Comparison of ENCODE assay signal across 24 cellular contexts in the genomic region with DNA sequence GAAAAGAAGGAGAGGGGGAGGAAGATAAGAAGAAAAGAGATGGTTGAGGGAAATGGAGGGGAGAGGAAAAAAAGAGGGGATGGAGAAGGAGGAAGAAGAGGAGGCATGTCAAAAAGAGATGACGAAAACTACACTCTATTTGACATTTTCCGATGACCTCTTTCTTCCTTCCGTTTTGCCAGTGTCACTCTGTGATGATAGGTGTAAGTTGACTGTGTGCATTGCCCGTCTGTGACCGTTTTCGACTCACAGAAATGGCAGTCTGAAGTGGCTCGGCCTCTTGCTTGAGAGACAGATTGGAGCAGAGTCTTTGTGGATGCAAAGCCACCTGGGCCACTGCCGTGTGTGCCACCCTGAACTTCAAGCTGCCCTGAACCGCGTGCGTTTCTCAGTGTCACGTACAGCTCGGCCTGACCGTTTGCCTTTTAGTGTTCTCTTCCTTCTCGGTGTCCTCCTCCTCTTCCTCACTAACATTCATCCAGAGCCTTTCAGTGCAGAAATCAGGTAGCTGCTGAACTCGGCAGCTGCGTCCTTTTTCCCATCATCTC. TPM values are rescaled to one million over a fixed set of nuclear protein-coding genes. Genes with fewer than 3 reads are reported as not detected.
DNase-seq lines count a peak whose midpoint lies in the region; ATAC-seq and TF ChIP-seq lines count a peak whose summit lies in the region.
"Had no signal": no experiment of that assay in that cellular context is flagged by ENCODE, and none has a peak within 500 bp of the region (broad histone marks: within the 10 kb centered on the region; RNA-seq: fewer than 3 reads in every experiment).

No MANE protein-coding gene starts in this region.

- H3K4me3 ChIP-seq in gastroesophageal sphincter = no peak overlapping the region
- H3K4me3 ChIP-seq: gastrocnemius medialis, lower lobe of right lung, stomach, tibial artery had no signal

- TF ChIP-seq EP300 in gastroesophageal sphincter (IDR thresholded peaks at IDR 0.05) = no peak

- H3K36me3 Mint-ChIP-seq in T-helper 2 cell treated with Interferon-gamma antibody and Interleukin-4, amounts not matched to agents 5 μg/mL and 100 μg/mL, for 36 hours (ENCODE audit: low read depth) = peaks cover 33% of the 10 kb centered on the region
- H3K36me3 Mint-ChIP-seq in CD4-positive, alpha-beta T cell (ENCODE audit: low read depth) = peaks cover 73% of the 10 kb centered on the region
- H3K36me3 Mint-ChIP-seq in activated T-helper 1 cell treated with anti-CD3 and anti-CD28 coated beads, Interleukin-12 subunit alpha, Interleukin-12 subunit beta, Interleukin-2, Interleukin-4 antibody, amounts not matched to agents 30 ng/mL and 10 ng/mL and 1 ng/mL, durations not matched to agents 14 hours and 24 hours and 36 hours (ENCODE audit: low read depth) = peaks cover 50% of the 10 kb centered on the region

- no peak for DNase-seq in T-helper 2 cell treated with Interferon-gamma antibody and Interleukin-4, amounts not matched to agents 5 μg/mL and 100 μg/mL, for 36 hours (ENCODE audit: low spot score)
- no peak for DNase-seq in T-helper 2 cell
- DNase-seq in CD4-positive, alpha-beta T cell = no peak
- no peak for DNase-seq in activated T-helper 1 cell treated with anti-CD3 and anti-CD28 coated beads, Interleukin-12 subunit alpha, Interleukin-12 subunit beta, Interleukin-2, Interleukin-4 antibody, amounts not matched to agents 30 ng/mL and 10 ng/mL and 1 ng/mL, durations not matched to agents 14 hours and 24 hours and 36 hours (ENCODE audit: low spot score)
- no peak for DNase-seq in epidermal melanocyte (ENCODE audit: insufficient read length, low spot score)
- DNase-seq in HPDE6-E6E7 (ENCODE audit: extremely low spot score) = no peak
- DNase-seq in H4 (ENCODE audit: low spot score) = no peak
- DNase-seq: 8988T; activated CD4-positive, CD25-positive, alpha-beta regulatory T cell treated with anti-CD3 and anti-CD28 coated beads, Interleukin-2, amount 50 U/mL, for 72 hours; DMS53; gastrocnemius medialis; GDM1; lower lobe of right lung; NCI-H1105 treated with DMSO at 0.1 percent for 48 hours; NCI-H2029 treated with DMSO at 0.1 percent for 48 hours; NCI-H345; NCI-H774; Right ventricle myocardium superior; stomach; tibial artery had no signal

- H3K36me3 ChIP-seq in gastroesophageal sphincter = no peaks in the 10 kb centered on the region
- H3K36me3 ChIP-seq: gastrocnemius medialis, tibial artery had no signal

- peak overlapping the region; percentile 19 for H3K27ac Mint-ChIP-seq in T-helper 2 cell treated with Interferon-gamma antibody and Interleukin-4, amounts not matched to agents 5 μg/mL and 100 μg/mL, for 36 hours
- peak overlapping the region; percentile 6 for H3K27ac Mint-ChIP-seq in CD4-positive, alpha-beta T cell
- H3K27ac Mint-ChIP-seq in activated T-helper 1 cell treated with anti-CD3 and anti-CD28 coated beads, Interleukin-12 subunit alpha, Interleukin-12 subunit beta, Interleukin-2, Interleukin-4 antibody, amounts not matched to agents 30 ng/mL and 10 ng/mL and 1 ng/mL, durations not matched to agents 14 hours and 24 hours and 36 hours = peak overlapping the region; percentile 20

- WGBS in gastroesophageal sphincter (ENCODE audit: low coverage in 1 of 2), 2 donors = 74 to 83% methylated on average over 17 of the region's 17 CpGs

- TF ChIP-seq POLR2A in gastroesophageal sphincter (IDR thresholded peaks at IDR 0.05) = no peak

- peaks cover 0 to 57% (median 8%) of the 10 kb centered on the region in 3 donors for H3K4me1 ChIP-seq in gastroesophageal sphincter

- peaks cover 6% of the 10 kb centered on the region for H3K4me1 Mint-ChIP-seq in T-helper 2 cell treated with Interferon-gamma antibody and Interleukin-4, amounts not matched to agents 5 μg/mL and 100 μg/mL, for 36 hours (ENCODE audit: low read depth)
- peaks cover 25% of the 10 kb centered on the region for H3K4me1 Mint-ChIP-seq in CD4-positive, alpha-beta T cell (ENCODE audit: low read depth)
- peaks cover 33% of the 10 kb centered on the region for H3K4me1 Mint-ChIP-seq in activated T-helper 1 cell treated with anti-CD3 and anti-CD28 coated beads, Interleukin-12 subunit alpha, Interleukin-12 subunit beta, Interleukin-2, Interleukin-4 antibody, amounts not matched to agents 30 ng/mL and 10 ng/mL and 1 ng/mL, durations not matched to agents 14 hours and 24 hours and 36 hours (ENCODE audit: low read depth)

- H3K4me3 Mint-ChIP-seq in T-helper 2 cell treated with Interferon-gamma antibody and Interleukin-4, amounts not matched to agents 5 μg/mL and 100 μg/mL, for 36 hours = no peak overlapping the region
- no peak overlapping the region for H3K4me3 Mint-ChIP-seq in CD4-positive, alpha-beta T cell
- no peak overlapping the region for H3K4me3 Mint-ChIP-seq in activated T-helper 1 cell treated with anti-CD3 and anti-CD28 coated beads, Interleukin-12 subunit alpha, Interleukin-12 subunit beta, Interleukin-2, Interleukin-4 antibody, amounts not matched to agents 30 ng/mL and 10 ng/mL and 1 ng/mL, durations not matched to agents 14 hours and 24 hours and 36 hours

- H3K27me3 Mint-ChIP-seq in T-helper 2 cell treated with Interferon-gamma antibody and Interleukin-4, amounts not matched to agents 5 μg/mL and 100 μg/mL, for 36 hours (ENCODE audit: low read depth) = no peaks in the 10 kb centered on the region
- no peaks in the 10 kb centered on the region for H3K27me3 Mint-ChIP-seq in CD4-positive, alpha-beta T cell
- no peaks in the 10 kb centered on the region for H3K27me3 Mint-ChIP-seq in activated T-helper 1 cell treated with anti-CD3 and anti-CD28 coated beads, Interleukin-12 subunit alpha, Interleukin-12 subunit beta, Interleukin-2, Interleukin-4 antibody, amounts not matched to agents 30 ng/mL and 10 ng/mL and 1 ng/mL, durations not matched to agents 14 hours and 24 hours and 36 hours (ENCODE audit: insufficient read depth)
- H3K27me3 Mint-ChIP-seq: IgD-negative memory B cell had no signal

- no peaks in the 10 kb centered on the region for H3K9me3 ChIP-seq in CD4-positive, alpha-beta T cell (ENCODE audit: control insufficient read depth, low read length)
- no peaks in the 10 kb centered on the region for H3K9me3 ChIP-seq in gastroesophageal sphincter
- H3K9me3 ChIP-seq: gastrocnemius medialis, lower lobe of right lung, stomach, tibial artery had no signal

- no peak overlapping the region for H3K27ac ChIP-seq in CD4-positive, alpha-beta T cell (ENCODE audit: low read depth, low read length)
- H3K27ac ChIP-seq in gastroesophageal sphincter = peak overlapping the region in 3 of 4 donors; percentile 32 to 95 (median 71)
- H3K27ac ChIP-seq: gastrocnemius medialis, lower lobe of right lung, tibial artery had no signal

- H3K9me3 Mint-ChIP-seq in T-helper 2 cell treated with Interferon-gamma antibody and Interleukin-4, amounts not matched to agents 5 μg/mL and 100 μg/mL, for 36 hours = peaks cover 4% of the 10 kb centered on the region
- no peaks in the 10 kb centered on the region for H3K9me3 Mint-ChIP-seq in CD4-positive, alpha-beta T cell
- peaks cover 7% of the 10 kb centered on the region for H3K9me3 Mint-ChIP-seq in activated T-helper 1 cell treated with anti-CD3 and anti-CD28 coated beads, Interleukin-12 subunit alpha, Interleukin-12 subunit beta, Interleukin-2, Interleukin-4 antibody, amounts not matched to agents 30 ng/mL and 10 ng/mL and 1 ng/mL, durations not matched to agents 14 hours and 24 hours and 36 hours
- H3K9me3 Mint-ChIP-seq: IgD-negative memory B cell had no signal

- CTCF ChIA-PET in CD4-positive, alpha-beta T cell (lab: Charles Lee) = no interaction called here

- H3K27me3 ChIP-seq in CD4-positive, alpha-beta T cell (ENCODE audit: control insufficient read depth, insufficient read depth, low read length) = no peaks in the 10 kb centered on the region
- H3K27me3 ChIP-seq in gastroesophageal sphincter = no peaks in the 10 kb centered on the region
- H3K27me3 ChIP-seq: gastrocnemius medialis, stomach, tibial artery had no signal

- ATAC-seq in CD4-positive, alpha-beta T cell (ENCODE audit: poor library complexity) = no peak
- ATAC-seq in gastroesophageal sphincter = no peak
- ATAC-seq: esophagus mucosa, gastrocnemius medialis, lower lobe of right lung, sciatic nerve had no signal

- no peak for TF ChIP-seq CTCF in CD4-positive, alpha-beta T cell (IDR thresholded peaks at IDR 0.05)
- TF ChIP-seq CTCF in gastroesophageal sphincter (IDR thresholded peaks at IDR 0.05) = no peak

- intact Hi-C loops in CD4-positive, alpha-beta T cell (cut with DNase I, micrococcal nuclease) = no loop called here
- intact Hi-C loops in activated T-helper 1 cell treated with anti-CD3 and anti-CD28 coated beads, Interleukin-12 subunit alpha, Interleukin-12 subunit beta, Interleukin-2, Interleukin-4 antibody, amounts not matched to agents 30 ng/mL and 10 ng/mL and 1 ng/mL, durations not matched to agents 14 hours and 24 hours and 36 hours (cut with micrococcal nuclease) = no loop called here

- POLR2A ChIA-PET in CD4-positive, alpha-beta T cell (lab: Charles Lee) = no interaction called here

RNA-seq across cellular contexts. Expression of gene ELK3, which starts 32.7 kb away (rescaled TPM):
- 10 to 100 TPM; 26.8 to 31.5 TPM for total RNA-seq in CD4-positive, alpha-beta T cell
- 40.8 and 45.3 TPM in 2 replicates for total RNA-seq in activated T-helper 1 cell treated with anti-CD3 and anti-CD28 coated beads, Interleukin-12 subunit alpha, Interleukin-12 subunit beta, Interleukin-2, Interleukin-4 antibody, amounts not matched to agents 30 ng/mL and 10 ng/mL and 1 ng/mL, durations not matched to agents 14 hours and 24 hours and 36 hours
- 10 to 100 TPM; 10.1 to 25.3 (median 23.4) TPM for total RNA-seq in gastroesophageal sphincter
- total RNA-seq in H4 (2014; rRNA removed; shearing (Covaris generic)) = 15.1 and 17.8 TPM in 2 replicates
